1 cellular context compared by ENCODE assay signal in the genomic region with DNA sequence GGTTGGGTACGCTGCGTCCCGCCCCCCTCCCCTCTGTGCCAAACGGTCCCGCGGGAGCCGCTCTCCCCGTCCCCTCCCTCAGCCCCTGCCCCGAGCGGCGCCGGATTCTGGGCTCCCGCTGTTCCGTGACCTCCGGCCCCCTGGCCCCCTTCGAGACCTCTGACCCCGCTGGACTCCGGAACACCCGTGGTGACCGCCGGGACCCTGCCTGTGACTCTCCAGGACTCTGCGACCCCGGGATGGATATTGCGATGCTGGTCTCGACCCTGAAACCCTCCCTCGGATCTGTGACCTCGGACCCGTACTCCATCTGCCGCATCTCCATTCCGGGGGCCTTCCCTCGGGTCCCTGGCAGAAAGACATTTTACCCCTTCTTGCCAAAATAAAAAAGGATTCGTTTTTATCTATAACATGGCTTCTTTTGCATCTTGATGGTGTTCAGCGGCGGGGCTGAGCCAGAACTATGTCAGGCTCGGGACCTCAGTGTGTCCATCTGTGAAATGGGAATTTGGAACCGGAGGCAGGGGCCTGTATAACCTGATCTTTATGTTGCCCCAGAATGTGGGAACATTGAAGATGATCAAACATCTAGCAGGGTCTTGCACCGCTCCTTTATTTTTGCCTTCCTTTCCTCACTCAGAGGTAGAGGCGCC.
TF ChIP-seq lines count a peak whose summit lies in the region.

No MANE protein-coding gene starts in this region.

TF ChIP-seq in K562, 482 proteins besides CTCF, POLR2A, EP300 and RAD21 (continued from another document and continues in another):
- TF ChIP-seq, protein P1, sequence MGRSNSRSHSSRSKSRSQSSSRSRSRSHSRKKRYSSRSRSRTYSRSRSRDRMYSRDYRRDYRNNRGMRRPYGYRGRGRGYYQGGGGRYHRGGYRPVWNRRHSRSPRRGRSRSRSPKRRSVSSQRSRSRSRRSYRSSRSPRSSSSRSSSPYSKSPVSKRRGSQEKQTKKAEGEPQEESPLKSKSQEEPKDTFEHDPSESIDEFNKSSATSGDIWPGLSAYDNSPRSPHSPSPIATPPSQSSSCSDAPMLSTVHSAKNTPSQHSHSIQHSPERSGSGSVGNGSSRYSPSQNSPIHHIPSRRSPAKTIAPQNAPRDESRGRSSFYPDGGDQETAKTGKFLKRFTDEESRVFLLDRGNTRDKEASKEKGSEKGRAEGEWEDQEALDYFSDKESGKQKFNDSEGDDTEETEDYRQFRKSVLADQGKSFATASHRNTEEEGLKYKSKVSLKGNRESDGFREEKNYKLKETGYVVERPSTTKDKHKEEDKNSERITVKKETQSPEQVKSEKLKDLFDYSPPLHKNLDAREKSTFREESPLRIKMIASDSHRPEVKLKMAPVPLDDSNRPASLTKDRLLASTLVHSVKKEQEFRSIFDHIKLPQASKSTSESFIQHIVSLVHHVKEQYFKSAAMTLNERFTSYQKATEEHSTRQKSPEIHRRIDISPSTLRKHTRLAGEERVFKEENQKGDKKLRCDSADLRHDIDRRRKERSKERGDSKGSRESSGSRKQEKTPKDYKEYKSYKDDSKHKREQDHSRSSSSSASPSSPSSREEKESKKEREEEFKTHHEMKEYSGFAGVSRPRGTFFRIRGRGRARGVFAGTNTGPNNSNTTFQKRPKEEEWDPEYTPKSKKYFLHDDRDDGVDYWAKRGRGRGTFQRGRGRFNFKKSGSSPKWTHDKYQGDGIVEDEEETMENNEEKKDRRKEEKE (IDR thresholded peaks at IDR 0.05; ENCODE audit: borderline replicate concordance in 1 of 2, control insufficient read depth in 1 of 2, low read depth in 2 of 2, low read length in 1 of 2) = 0 out of 4 replicates have a peak, but pooled peaks of 1 of the 2 experiments have one; percentile 30
- TF ChIP-seq, protein P2, sequence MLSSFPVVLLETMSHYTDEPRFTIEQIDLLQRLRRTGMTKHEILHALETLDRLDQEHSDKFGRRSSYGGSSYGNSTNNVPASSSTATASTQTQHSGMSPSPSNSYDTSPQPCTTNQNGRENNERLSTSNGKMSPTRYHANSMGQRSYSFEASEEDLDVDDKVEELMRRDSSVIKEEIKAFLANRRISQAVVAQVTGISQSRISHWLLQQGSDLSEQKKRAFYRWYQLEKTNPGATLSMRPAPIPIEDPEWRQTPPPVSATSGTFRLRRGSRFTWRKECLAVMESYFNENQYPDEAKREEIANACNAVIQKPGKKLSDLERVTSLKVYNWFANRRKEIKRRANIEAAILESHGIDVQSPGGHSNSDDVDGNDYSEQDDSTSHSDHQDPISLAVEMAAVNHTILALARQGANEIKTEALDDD (IDR thresholded peaks at IDR 0.05) = no peak
- TF ChIP-seq MYBL2 (IDR thresholded peaks at IDR 0.05; ENCODE audit: low read depth) (no peak), MYBL2 (CRISPR knock-in tag; IDR thresholded peaks at IDR 0.05; ENCODE audit: borderline replicate concordance) (no peak), NFYB (IDR thresholded peaks at IDR 0.05; ENCODE audit: extremely low read depth, insufficient read length) (no peak), ESRRA (IDR thresholded peaks at IDR 0.05; ENCODE audit: borderline replicate concordance, low read depth) (0 out of 2 replicates have a peak, but pooled peaks have one; percentile 72), ZNF695 (CRISPR knock-in tag; IDR thresholded peaks at IDR 0.05) (no peak), ZNF124 (CRISPR knock-in tag; IDR thresholded peaks at IDR 0.05) (no peak), ZNF239 (CRISPR knock-in tag; IDR thresholded peaks at IDR 0.05) (no peak), ZNF561 (CRISPR knock-in tag; conservative IDR thresholded peaks at IDR 0.05) (no peak), L3MBTL2 (IDR thresholded peaks at IDR 0.05) (peak; percentile 35; the same call in 1 of the 2 replicates), KDM2B (CRISPR knock-in tag; IDR thresholded peaks at IDR 0.05) (no peak), NR2C2 (CRISPR knock-in tag; IDR thresholded peaks at IDR 0.05) (no peak), NR2C2 (tag; IDR thresholded peaks at IDR 0.05) (no peak), HDAC2 (IDR thresholded peaks at IDR 0.05) (peak; percentile 84), FOXM1 (IDR thresholded peaks at IDR 0.05; ENCODE audit: low read depth) (0 out of 2 replicates have a peak, but pooled peaks have one; percentile 35), FOXM1 (CRISPR knock-in tag; IDR thresholded peaks at IDR 0.05; ENCODE audit: low read depth) (no peak), KAT8 (IDR thresholded peaks at IDR 0.05; ENCODE audit: low read depth) (no peak), SMARCA5 (IDR thresholded peaks at IDR 0.05) (peak; percentile 90), ARNT (IDR thresholded peaks at IDR 0.05) (0 out of 4 replicates have a peak, but pooled peaks of 1 of the 2 experiments have one; percentile 61), TRIM28 (IDR thresholded peaks at IDR 0.05) (0 out of 2 replicates have a peak, but pooled peaks have one; percentile 61), ZNF785 (CRISPR knock-in tag; IDR thresholded peaks at IDR 0.05) (no peak), ZNF311 (CRISPR knock-in tag; IDR thresholded peaks at IDR 0.05) (no peak), HNRNPH1 (optimal IDR thresholded peaks at IDR 0.05; ENCODE audit: low read depth, low read length) (no peak), ZC3H4 (CRISPR knock-in tag; IDR thresholded peaks at IDR 0.05; ENCODE audit: borderline replicate concordance) (no peak), RCOR1 (IDR thresholded peaks at IDR 0.05; ENCODE audit: borderline replicate concordance in 1 of 2, low read depth in 2 of 2, low read length in 2 of 2) (peak; percentile 36 to 62; a peak in 2 of 4 replicates), ZEB2 (IDR thresholded peaks at IDR 0.05) (no peak), PHF20 (IDR thresholded peaks at IDR 0.05; ENCODE audit: partially characterized antibody) (no peak), NUFIP1 (IDR thresholded peaks at IDR 0.05; ENCODE audit: partially characterized antibody) (no peak), TFAM (CRISPR knock-in tag; conservative IDR thresholded peaks at IDR 0.05) (no peak), HCFC1 (IDR thresholded peaks at IDR 0.05; ENCODE audit: low read depth, low read length) (no peak), MEF2A (IDR thresholded peaks at IDR 0.05; ENCODE audit: control insufficient read depth, low read depth, low read length) (no peak), NBN (IDR thresholded peaks at IDR 0.05; ENCODE audit: low read depth) (peak; percentile 68; the same call in 1 of the 2 replicates)
- TF ChIP-seq, protein P3, sequence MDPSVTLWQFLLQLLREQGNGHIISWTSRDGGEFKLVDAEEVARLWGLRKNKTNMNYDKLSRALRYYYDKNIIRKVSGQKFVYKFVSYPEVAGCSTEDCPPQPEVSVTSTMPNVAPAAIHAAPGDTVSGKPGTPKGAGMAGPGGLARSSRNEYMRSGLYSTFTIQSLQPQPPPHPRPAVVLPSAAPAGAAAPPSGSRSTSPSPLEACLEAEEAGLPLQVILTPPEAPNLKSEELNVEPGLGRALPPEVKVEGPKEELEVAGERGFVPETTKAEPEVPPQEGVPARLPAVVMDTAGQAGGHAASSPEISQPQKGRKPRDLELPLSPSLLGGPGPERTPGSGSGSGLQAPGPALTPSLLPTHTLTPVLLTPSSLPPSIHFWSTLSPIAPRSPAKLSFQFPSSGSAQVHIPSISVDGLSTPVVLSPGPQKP (CRISPR knock-in tag; IDR thresholded peaks at IDR 0.05) = no peak
- TF ChIP-seq, protein P4, sequence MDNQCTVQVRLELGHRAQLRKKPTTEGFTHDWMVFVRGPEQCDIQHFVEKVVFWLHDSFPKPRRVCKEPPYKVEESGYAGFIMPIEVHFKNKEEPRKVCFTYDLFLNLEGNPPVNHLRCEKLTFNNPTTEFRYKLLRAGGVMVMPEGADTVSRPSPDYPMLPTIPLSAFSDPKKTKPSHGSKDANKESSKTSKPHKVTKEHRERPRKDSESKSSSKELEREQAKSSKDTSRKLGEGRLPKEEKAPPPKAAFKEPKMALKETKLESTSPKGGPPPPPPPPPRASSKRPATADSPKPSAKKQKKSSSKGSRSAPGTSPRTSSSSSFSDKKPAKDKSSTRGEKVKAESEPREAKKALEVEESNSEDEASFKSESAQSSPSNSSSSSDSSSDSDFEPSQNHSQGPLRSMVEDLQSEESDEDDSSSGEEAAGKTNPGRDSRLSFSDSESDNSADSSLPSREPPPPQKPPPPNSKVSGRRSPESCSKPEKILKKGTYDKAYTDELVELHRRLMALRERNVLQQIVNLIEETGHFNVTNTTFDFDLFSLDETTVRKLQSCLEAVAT (IDR thresholded peaks at IDR 0.05) = peak in 1 of 2 experiments; percentile 16; a peak in 1 of 4 replicates
- TF ChIP-seq, protein P5, sequence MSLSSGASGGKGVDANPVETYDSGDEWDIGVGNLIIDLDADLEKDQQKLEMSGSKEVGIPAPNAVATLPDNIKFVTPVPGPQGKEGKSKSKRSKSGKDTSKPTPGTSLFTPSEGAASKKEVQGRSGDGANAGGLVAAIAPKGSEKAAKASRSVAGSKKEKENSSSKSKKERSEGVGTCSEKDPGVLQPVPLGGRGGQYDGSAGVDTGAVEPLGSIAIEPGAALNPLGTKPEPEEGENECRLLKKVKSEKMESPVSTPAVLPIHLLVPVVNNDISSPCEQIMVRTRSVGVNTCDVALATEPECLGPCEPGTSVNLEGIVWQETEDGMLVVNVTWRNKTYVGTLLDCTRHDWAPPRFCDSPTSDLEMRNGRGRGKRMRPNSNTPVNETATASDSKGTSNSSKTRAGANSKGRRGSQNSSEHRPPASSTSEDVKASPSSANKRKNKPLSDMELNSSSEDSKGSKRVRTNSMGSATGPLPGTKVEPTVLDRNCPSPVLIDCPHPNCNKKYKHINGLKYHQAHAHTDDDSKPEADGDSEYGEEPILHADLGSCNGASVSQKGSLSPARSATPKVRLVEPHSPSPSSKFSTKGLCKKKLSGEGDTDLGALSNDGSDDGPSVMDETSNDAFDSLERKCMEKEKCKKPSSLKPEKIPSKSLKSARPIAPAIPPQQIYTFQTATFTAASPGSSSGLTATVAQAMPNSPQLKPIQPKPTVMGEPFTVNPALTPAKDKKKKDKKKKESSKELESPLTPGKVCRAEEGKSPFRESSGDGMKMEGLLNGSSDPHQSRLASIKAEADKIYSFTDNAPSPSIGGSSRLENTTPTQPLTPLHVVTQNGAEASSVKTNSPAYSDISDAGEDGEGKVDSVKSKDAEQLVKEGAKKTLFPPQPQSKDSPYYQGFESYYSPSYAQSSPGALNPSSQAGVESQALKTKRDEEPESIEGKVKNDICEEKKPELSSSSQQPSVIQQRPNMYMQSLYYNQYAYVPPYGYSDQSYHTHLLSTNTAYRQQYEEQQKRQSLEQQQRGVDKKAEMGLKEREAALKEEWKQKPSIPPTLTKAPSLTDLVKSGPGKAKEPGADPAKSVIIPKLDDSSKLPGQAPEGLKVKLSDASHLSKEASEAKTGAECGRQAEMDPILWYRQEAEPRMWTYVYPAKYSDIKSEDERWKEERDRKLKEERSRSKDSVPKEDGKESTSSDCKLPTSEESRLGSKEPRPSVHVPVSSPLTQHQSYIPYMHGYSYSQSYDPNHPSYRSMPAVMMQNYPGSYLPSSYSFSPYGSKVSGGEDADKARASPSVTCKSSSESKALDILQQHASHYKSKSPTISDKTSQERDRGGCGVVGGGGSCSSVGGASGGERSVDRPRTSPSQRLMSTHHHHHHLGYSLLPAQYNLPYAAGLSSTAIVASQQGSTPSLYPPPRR (CRISPR knock-in tag; IDR thresholded peaks at IDR 0.05; ENCODE audit: borderline replicate concordance) = no peak
- TF ChIP-seq, protein P6, sequence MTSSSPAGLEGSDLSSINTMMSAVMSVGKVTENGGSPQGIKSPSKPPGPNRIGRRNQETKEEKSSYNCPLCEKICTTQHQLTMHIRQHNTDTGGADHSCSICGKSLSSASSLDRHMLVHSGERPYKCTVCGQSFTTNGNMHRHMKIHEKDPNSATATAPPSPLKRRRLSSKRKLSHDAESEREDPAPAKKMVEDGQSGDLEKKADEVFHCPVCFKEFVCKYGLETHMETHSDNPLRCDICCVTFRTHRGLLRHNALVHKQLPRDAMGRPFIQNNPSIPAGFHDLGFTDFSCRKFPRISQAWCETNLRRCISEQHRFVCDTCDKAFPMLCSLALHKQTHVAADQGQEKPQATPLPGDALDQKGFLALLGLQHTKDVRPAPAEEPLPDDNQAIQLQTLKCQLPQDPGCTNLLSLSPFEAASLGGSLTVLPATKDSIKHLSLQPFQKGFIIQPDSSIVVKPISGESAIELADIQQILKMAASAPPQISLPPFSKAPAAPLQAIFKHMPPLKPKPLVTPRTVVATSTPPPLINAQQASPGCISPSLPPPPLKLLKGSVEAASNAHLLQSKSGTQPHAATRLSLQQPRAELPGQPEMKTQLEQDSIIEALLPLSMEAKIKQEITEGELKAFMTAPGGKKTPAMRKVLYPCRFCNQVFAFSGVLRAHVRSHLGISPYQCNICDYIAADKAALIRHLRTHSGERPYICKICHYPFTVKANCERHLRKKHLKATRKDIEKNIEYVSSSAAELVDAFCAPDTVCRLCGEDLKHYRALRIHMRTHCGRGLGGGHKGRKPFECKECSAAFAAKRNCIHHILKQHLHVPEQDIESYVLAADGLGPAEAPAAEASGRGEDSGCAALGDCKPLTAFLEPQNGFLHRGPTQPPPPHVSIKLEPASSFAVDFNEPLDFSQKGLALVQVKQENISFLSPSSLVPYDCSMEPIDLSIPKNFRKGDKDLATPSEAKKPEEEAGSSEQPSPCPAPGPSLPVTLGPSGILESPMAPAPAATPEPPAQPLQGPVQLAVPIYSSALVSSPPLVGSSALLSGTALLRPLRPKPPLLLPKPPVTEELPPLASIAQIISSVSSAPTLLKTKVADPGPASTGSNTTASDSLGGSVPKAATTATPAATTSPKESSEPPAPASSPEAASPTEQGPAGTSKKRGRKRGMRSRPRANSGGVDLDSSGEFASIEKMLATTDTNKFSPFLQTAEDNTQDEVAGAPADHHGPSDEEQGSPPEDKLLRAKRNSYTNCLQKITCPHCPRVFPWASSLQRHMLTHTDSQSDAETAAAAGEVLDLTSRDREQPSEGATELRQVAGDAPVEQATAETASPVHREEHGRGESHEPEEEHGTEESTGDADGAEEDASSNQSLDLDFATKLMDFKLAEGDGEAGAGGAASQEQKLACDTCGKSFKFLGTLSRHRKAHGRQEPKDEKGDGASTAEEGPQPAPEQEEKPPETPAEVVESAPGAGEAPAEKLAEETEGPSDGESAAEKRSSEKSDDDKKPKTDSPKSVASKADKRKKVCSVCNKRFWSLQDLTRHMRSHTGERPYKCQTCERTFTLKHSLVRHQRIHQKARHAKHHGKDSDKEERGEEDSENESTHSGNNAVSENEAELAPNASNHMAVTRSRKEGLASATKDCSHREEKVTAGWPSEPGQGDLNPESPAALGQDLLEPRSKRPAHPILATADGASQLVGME (CRISPR knock-in tag; IDR thresholded peaks at IDR 0.05) = no peak
- TF ChIP-seq, protein P7, sequence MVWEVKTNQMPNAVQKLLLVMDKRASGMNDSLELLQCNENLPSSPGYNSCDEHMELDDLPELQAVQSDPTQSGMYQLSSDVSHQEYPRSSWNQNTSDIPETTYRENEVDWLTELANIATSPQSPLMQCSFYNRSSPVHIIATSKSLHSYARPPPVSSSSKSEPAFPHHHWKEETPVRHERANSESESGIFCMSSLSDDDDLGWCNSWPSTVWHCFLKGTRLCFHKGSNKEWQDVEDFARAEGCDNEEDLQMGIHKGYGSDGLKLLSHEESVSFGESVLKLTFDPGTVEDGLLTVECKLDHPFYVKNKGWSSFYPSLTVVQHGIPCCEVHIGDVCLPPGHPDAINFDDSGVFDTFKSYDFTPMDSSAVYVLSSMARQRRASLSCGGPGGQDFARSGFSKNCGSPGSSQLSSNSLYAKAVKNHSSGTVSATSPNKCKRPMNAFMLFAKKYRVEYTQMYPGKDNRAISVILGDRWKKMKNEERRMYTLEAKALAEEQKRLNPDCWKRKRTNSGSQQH (CRISPR knock-in tag; IDR thresholded peaks at IDR 0.05) = no peak
